In genomic region chr4:123351713-123352112, GRCh38 we compare ENCODE assay signal across 22 cellular contexts. TPM values are rescaled to one million over a fixed set of nuclear protein-coding genes. Genes with fewer than 3 reads are reported as not detected.
DNase-seq lines count a peak whose midpoint lies in the region; ATAC-seq and TF ChIP-seq lines count a peak whose summit lies in the region.
"Had no signal": no experiment of that assay in that cellular context is flagged by ENCODE, and none has a peak within 500 bp of the region (broad histone marks: within the 10 kb centered on the region; RNA-seq: fewer than 3 reads in every experiment).

No MANE protein-coding gene starts in this region.

- ATAC-seq in left lobe of liver (peak; percentile 89), sciatic nerve (peak; percentile 9), HG02642 (IDR thresholded peaks at IDR 0.05; ENCODE audit: poor library complexity, unreplicated experiment) (no peak), GM21515 (IDR thresholded peaks at IDR 0.05; ENCODE audit: unreplicated experiment) (no peak)
- ATAC-seq: stimulated activated naive CD8-positive, alpha-beta T cell treated with anti-CD3 and anti-CD28 coated beads, Interleukin-15, Interleukin-2, amounts not matched to agents 100 U/mL and 50 U/mL, for 24 hours; WTC11 had no signal

- H3K9me3 Mint-ChIP-seq in Calu3 (ENCODE audit: low read depth, unreplicated experiment), result no peaks in the 10 kb centered on the region
- H3K9me3 Mint-ChIP-seq: T-helper 1 cell treated with Interleukin-12 subunit alpha and Interleukin-12 subunit beta and Interleukin-4 antibody, amounts not matched to agents 30 μg/mL and 1 μg/mL, for 36 hours; WTC11 had no signal

- in situ Hi-C loops in astrocyte of the spinal cord (cut with HindIII; ENCODE audit: low sequenced_read_pairs), result no loop called here

- H3K36me3 Mint-ChIP-seq in Calu3 (ENCODE audit: insufficient read depth, unreplicated experiment), result no peaks in the 10 kb centered on the region
- H3K36me3 Mint-ChIP-seq: WTC11 had no signal

- CTCF ChIA-PET in Calu3 (lab: Charles Lee), result interaction anchor here (0.6 to 0.9 kb wide), 4 partner anchors 11 to 397 kb away, joined by 3 to 5 read pairs (median 4); no protein-coding TSS in a partner anchor

- H3K27ac ChIP-seq in coronary artery, result no peak overlapping the region
- H3K27ac ChIP-seq: HL-60 had no signal

- TF ChIP-seq CTCF in Calu3 (IDR thresholded peaks at IDR 0.05; ENCODE audit: unreplicated experiment) (no peak), astrocyte of the spinal cord (IDR thresholded peaks at IDR 0.05; ENCODE audit: low read depth, low read length) (no peak), coronary artery (IDR thresholded peaks at IDR 0.05) (no peak)

- H3K27ac Mint-ChIP-seq in Calu3 (ENCODE audit: unreplicated experiment), result no peak overlapping the region
- H3K27ac Mint-ChIP-seq: T-helper 1 cell treated with Interleukin-12 subunit alpha and Interleukin-12 subunit beta and Interleukin-4 antibody, amounts not matched to agents 30 μg/mL and 1 μg/mL, for 36 hours; WTC11 had no signal

- no peaks in the 10 kb centered on the region for H3K27me3 Mint-ChIP-seq in Calu3 (ENCODE audit: unreplicated experiment)

- H3K4me1 Mint-ChIP-seq in Calu3 (ENCODE audit: low read depth, unreplicated experiment), result peaks cover 8% of the 10 kb centered on the region

- BruUV-seq in Calu3 (replicated peaks; lab: Mats Ljungman, UMichigan), result no TSS peak

- DNase-seq in Calu3 (peak; percentile 4), astrocyte of the spinal cord (ENCODE audit: low read depth, low spot score) (peak; percentile 17), left lobe of liver (ENCODE audit: low spot score) (peak; percentile 73), sciatic nerve (ENCODE audit: low spot score) (no peak), coronary artery (ENCODE audit: low spot score) (no peak)
- no peak for DNase-seq in activated CD8-positive, alpha-beta memory T cell treated with anti-CD3 and anti-CD28 coated beads, Interleukin-2, amount 50 U/mL, for 48 hours
- DNase-seq: activated CD8-positive, alpha-beta memory T cell treated with anti-CD3 and anti-CD28 coated beads for 24 hours; activated effector memory CD4-positive, alpha-beta T cell treated with anti-CD3 and anti-CD28 coated beads, Interleukin-2, amount 50 U/mL, for 16 hours; amniotic stem cell; islet precursor cell; KBM-7; NK-92 treated with Interleukin-12 subunit alpha and Interleukin-12 subunit beta, amount 100 ng/mL, for 24 hours; Right ventricle myocardium superior; stimulated activated CD4-positive, alpha-beta T cell treated with anti-CD3 and anti-CD28 coated beads, Interleukin-15, amount 100 ng/mL, for 24 hours; stimulated activated naive CD8-positive, alpha-beta T cell treated with anti-CD3 and anti-CD28 coated beads, Interleukin-15, Interleukin-2, amounts not matched to agents 100 U/mL and 50 U/mL, for 24 hours; uterus had no signal

- peak overlapping the region; percentile 60 for H3K4me3 Mint-ChIP-seq in Calu3 (ENCODE audit: low read depth, unreplicated experiment)
- H3K4me3 Mint-ChIP-seq: T-helper 1 cell treated with Interleukin-12 subunit alpha and Interleukin-12 subunit beta and Interleukin-4 antibody, amounts not matched to agents 30 μg/mL and 1 μg/mL, for 36 hours; WTC11 had no signal

- H3K4me3 ChIP-seq in astrocyte of the spinal cord (ENCODE audit: low read depth, low read length) (peak overlapping the region; percentile 6), coronary artery (no peak overlapping the region)
- H3K4me3 ChIP-seq: esophagus muscularis mucosa, uterus had no signal

- intact Hi-C loops in Calu3 (cut with micrococcal nuclease; ENCODE audit: unreplicated experiment) (loop anchor here (2.0 kb wide), 2 partner anchors 309 to 761 kb away; no protein-coding TSS in a partner anchor), sciatic nerve (cut with DNase I) (no loop called here)

RNA-seq across cellular contexts. Expression of gene SPRY1, which starts 44.9 kb away (rescaled TPM):
- total RNA-seq in Calu3 (2022), result 38.5 and 45.5 TPM in 2 replicates
- 15.0 TPM for total RNA-seq in left lobe of liver
- 146 TPM for total RNA-seq in sciatic nerve

Comparison
In these comparisons a context has a peak if more than half of its experiments do, and no peak if none do; other contexts are left out.
1. DNase-seq: peak in Calu3 (single experiment), astrocyte of the spinal cord (single experiment) and left lobe of liver (single experiment); none in sciatic nerve (single experiment), coronary artery (single experiment) and activated CD8-positive, alpha-beta memory T cell treated with anti-CD3 and anti-CD28 coated beads, Interleukin-2, amount 50 U/mL, for 48 hours (single experiment).
2. ATAC-seq: peak in left lobe of liver (single experiment) and sciatic nerve (single experiment); none in HG02642 (single experiment) and GM21515 (single experiment).